ENCODE assay signal across 1 cellular context in the genomic region with DNA sequence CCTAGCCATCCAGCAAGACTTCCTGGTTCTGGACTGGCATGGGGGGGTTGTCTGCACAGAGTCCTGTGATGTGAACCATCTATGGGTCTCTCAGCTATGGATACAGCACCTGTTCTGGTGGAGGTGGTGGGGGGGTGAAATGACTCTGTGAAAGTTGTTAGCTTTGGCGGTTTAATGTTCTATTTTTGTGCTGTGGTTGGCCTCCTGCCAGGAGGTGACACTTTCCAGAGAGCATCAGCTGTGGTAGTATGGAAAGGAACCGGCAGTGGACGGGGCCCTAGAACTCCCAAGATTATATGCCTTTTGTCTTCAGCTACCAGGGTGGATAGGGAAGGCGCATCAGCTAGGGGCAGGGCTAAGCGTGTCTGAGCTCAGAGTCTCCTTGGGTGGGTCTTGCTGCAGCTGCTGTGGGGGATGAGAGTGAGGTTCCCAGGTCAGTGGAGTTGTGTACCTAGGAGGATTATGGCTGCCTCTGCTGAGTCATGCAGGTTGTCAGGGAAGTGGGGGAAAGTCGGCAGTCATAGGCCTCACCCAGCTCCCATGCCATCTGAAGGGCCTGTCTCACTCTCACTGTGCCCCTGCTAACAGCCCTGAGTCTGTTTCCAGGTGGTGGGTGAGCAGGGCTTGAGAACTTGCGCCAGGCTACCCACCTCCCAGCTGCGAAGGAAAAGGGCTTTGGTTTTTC.
A peak's percentile ranks its signal among the peaks of the same experiment; 100 is the strongest.
TF ChIP-seq lines count a peak whose summit lies in the region.

No MANE protein-coding gene starts in this region.

TF ChIP-seq in GM12878, 131 proteins besides CTCF, POLR2A, EP300 and RAD21:
- TF ChIP-seq RUNX3 (IDR thresholded peaks at IDR 0.05; ENCODE audit: low read length), result 0 out of 2 replicates have a peak, but pooled peaks have one; percentile 26
- 0 out of 2 replicates have a peak, but pooled peaks have one; percentile 57 for TF ChIP-seq MEF2A (IDR thresholded peaks at IDR 0.05; ENCODE audit: insufficient read depth, low read depth, low read length)
- TF ChIP-seq RB1 (IDR thresholded peaks at IDR 0.05; ENCODE audit: borderline replicate concordance), result no peak
- TF ChIP-seq IKZF1 (conservative IDR thresholded peaks at IDR 0.05), result 0 out of 2 replicates have a peak, but pooled peaks have one; percentile 23
